Comparison of ENCODE assay signal across 8 cellular contexts in genomic region chr14:74945852-74946658, GRCh38. TPM values are rescaled to one million over a fixed set of nuclear protein-coding genes. Genes with fewer than 3 reads are reported as not detected.
DNase-seq lines count a peak whose midpoint lies in the region; ATAC-seq and TF ChIP-seq lines count a peak whose summit lies in the region.

No MANE protein-coding gene starts in this region.

- no peaks in the 10 kb centered on the region for H3K27me3 ChIP-seq in Panc1 (ENCODE audit: control insufficient read depth, insufficient read depth, low read length)

- in situ Hi-C loops in Panc1 (cut with HindIII; ENCODE audit: low pct_unique_long_range_greater_than_20kb, low sequenced_read_pairs): no loop called here

- no peak overlapping the region for H3K27ac ChIP-seq in Panc1 (ENCODE audit: low read length)

- H3K36me3 ChIP-seq in Panc1 (ENCODE audit: control insufficient read depth, insufficient read depth, low read length): no peaks in the 10 kb centered on the region; the same call in 1 of the 2 replicates

- H3K4me3 ChIP-seq in Panc1 (ENCODE audit: low read depth in 2 of 2, low read length in 2 of 2): no peak overlapping the region

- H3K4me1 ChIP-seq in Panc1 (ENCODE audit: control insufficient read depth, insufficient read depth, low read length): peaks cover 7% of the 10 kb centered on the region; the same call in 1 of the 2 replicates

- peaks cover 28% of the 10 kb centered on the region for H3K4me1 Mint-ChIP-seq in activated T-cell treated with anti-CD3 and anti-CD28 coated beads, Interleukin-2, amount 50 U/mL, for 4 hours (ENCODE audit: low read depth)
- H3K4me1 Mint-ChIP-seq in neural crest cell: peaks cover 15% of the 10 kb centered on the region

- H3K36me3 Mint-ChIP-seq in activated T-cell treated with anti-CD3 and anti-CD28 coated beads, Interleukin-2, amount 50 U/mL, for 4 hours (ENCODE audit: insufficient read depth): no peaks in the 10 kb centered on the region
- H3K36me3 Mint-ChIP-seq in neural crest cell (ENCODE audit: low read depth): no peaks in the 10 kb centered on the region

- POLR2A ChIA-PET in Panc1 (lab: Charles Lee): no interaction called here

- no TSS peak for BruUV-seq in Panc1 (replicated peaks; lab: Mats Ljungman, UMichigan)

- CTCF ChIA-PET in Panc1 (lab: Charles Lee): interaction anchor here (0.9 to 1.3 kb wide), 4 partner anchors 8 to 442 kb away, joined by 3 to 8 read pairs (median 4); partner anchors contain the start of gene PGF

- intact Hi-C loops in Panc1 (cut with micrococcal nuclease; ENCODE audit: unreplicated experiment): loop anchor here (10.0 kb wide), 2 partner anchors 59 to 139 kb away; partner anchors contain the start of gene EIF2B2

- peak; percentile 81 for DNase-seq in ELF-1 (ENCODE audit: low read depth, low spot score)
- DNase-seq in HUDEP-2 (lab: John Stamatoyannopoulos, UW; ENCODE audit: unreplicated experiment in 76 of 76): peak in 62 of 76 experiments; percentile 10 to 81 (median 54)
- no peak for DNase-seq in Panc1 (ENCODE audit: low read depth, low spot score)
- peak; percentile 70 for DNase-seq in activated T-cell treated with anti-CD3 and anti-CD28 coated beads, Interleukin-2, amount 50 U/mL, for 4 hours
- DNase-seq in fibroblast of gingiva (ENCODE audit: low read depth): peak; percentile 44
- DNase-seq in neural crest cell (ENCODE audit: low read depth, low spot score): peak; percentile 92
- DNase-seq in stromal cell of bone marrow (ENCODE audit: low read depth): peak; percentile 39

- H3K9me3 Mint-ChIP-seq in activated T-cell treated with anti-CD3 and anti-CD28 coated beads, Interleukin-2, amount 50 U/mL, for 4 hours: no peaks in the 10 kb centered on the region
- no peaks in the 10 kb centered on the region for H3K9me3 Mint-ChIP-seq in neural crest cell

- no peaks in the 10 kb centered on the region for H3K9me3 ChIP-seq in Panc1 (ENCODE audit: control insufficient read depth, insufficient read depth, low read depth, low read length)

- TF ChIP-seq CTCF in Panc1 (IDR thresholded peaks at IDR 0.05): peak; percentile 92
- TF ChIP-seq CTCF in neural crest cell (conservative IDR thresholded peaks at IDR 0.05): peak; percentile 88

- peak overlapping the region; percentile 89 for H3K27ac Mint-ChIP-seq in neural crest cell (ENCODE audit: unreplicated experiment)

- no peak overlapping the region for H3K4me3 Mint-ChIP-seq in activated T-cell treated with anti-CD3 and anti-CD28 coated beads, Interleukin-2, amount 50 U/mL, for 4 hours
- peak overlapping the region; percentile 27 for H3K4me3 Mint-ChIP-seq in neural crest cell

- no peaks in the 10 kb centered on the region for H3K27me3 Mint-ChIP-seq in activated T-cell treated with anti-CD3 and anti-CD28 coated beads, Interleukin-2, amount 50 U/mL, for 4 hours (ENCODE audit: low read depth)
- no peaks in the 10 kb centered on the region for H3K27me3 Mint-ChIP-seq in neural crest cell (ENCODE audit: low read depth)

- ATAC-seq in Panc1: peak; percentile 83
- peak; percentile 59 to 71 for ATAC-seq in activated T-cell treated with anti-CD3 and anti-CD28 coated beads, Interleukin-2, amount 50 U/mL, for 4 hours
- ATAC-seq in HG03135 (IDR thresholded peaks at IDR 0.05; ENCODE audit: unreplicated experiment): no peak

RNA-seq across cellular contexts. Expression of gene PGF, which starts 9.3 kb away (rescaled TPM):
- 7.3 TPM for total RNA-seq in Panc1 (2021; ENCODE audit: unreplicated experiment)
- 24.9 TPM for polyA plus RNA-seq in Panc1 (2012; ENCODE audit: insufficient read length)
- under 1 TPM; 0.18 to 0.38 (median 0.18) TPM for total RNA-seq in activated T-cell treated with anti-CD3 and anti-CD28 coated beads, Interleukin-2, amount 50 U/mL, for 4 hours
- 2.9 and 3.9 TPM in 2 replicates for total RNA-seq in neural crest cell

RNA-seq across cellular contexts. Expression of gene RPS6KL1, which starts 23.0 kb away (rescaled TPM):
- 14.9 TPM for total RNA-seq in Panc1 (2021; ENCODE audit: unreplicated experiment)
- polyA plus RNA-seq in Panc1 (2012; ENCODE audit: insufficient read length): 22.4 TPM
- total RNA-seq in activated T-cell treated with anti-CD3 and anti-CD28 coated beads, Interleukin-2, amount 50 U/mL, for 4 hours: 10 to 100 TPM; 13.2 to 20.7 (median 17.3) TPM
- total RNA-seq in neural crest cell: 13.9 and 14.1 TPM in 2 replicates

RNA-seq across cellular contexts. Expression of gene EIF2B2, which starts 56.7 kb away (rescaled TPM):
- total RNA-seq in Panc1 (2021; ENCODE audit: unreplicated experiment) (37.5 TPM), neural crest cell (50.5 TPM in 2 replicates)
- 42.1 TPM for polyA plus RNA-seq in Panc1 (2012; ENCODE audit: insufficient read length)
- 10 to 100 TPM; 61.2 to 69.4 (median 66.0) TPM for total RNA-seq in activated T-cell treated with anti-CD3 and anti-CD28 coated beads, Interleukin-2, amount 50 U/mL, for 4 hours
